ENCODE assay signal across 27 cellular contexts in genomic region chr5:1651250-1651649, GRCh38.
"Had no signal": no experiment of that assay in that cellular context is flagged by ENCODE, and none has a peak within 500 bp of the region (broad histone marks: within the 10 kb centered on the region; RNA-seq: fewer than 3 reads in every experiment).

No MANE protein-coding gene starts in this region.

- H3K4me3 Mint-ChIP-seq: activated CD4-positive, alpha-beta memory T cell treated with anti-CD3 and anti-CD28 coated beads, Interleukin-2, amount 10 ng/mL, durations not matched to agents 7 days and 5 days; activated CD4-positive, alpha-beta T cell treated with anti-CD3 and anti-CD28 coated beads, Interleukin-2, amount 10 ng/mL, durations not matched to agents 7 days and 5 days; activated naive CD8-positive, alpha-beta T cell; activated T-cell treated with anti-CD3 and anti-CD28 coated beads, Interleukin-2, amount 50 U/mL, for 24 hours; activated T-cell treated with anti-CD3 and anti-CD28 coated beads, Interleukin-2, amount 50 U/mL, for 72 hours; effector memory CD8-positive, alpha-beta T cell had no signal

- H3K4me3 ChIP-seq: esophagus muscularis mucosa, gastrocnemius medialis had no signal

- H3K27ac Mint-ChIP-seq: activated CD4-positive, alpha-beta memory T cell treated with anti-CD3 and anti-CD28 coated beads, Interleukin-2, amount 10 ng/mL, durations not matched to agents 7 days and 5 days; activated CD4-positive, alpha-beta T cell treated with anti-CD3 and anti-CD28 coated beads, Interleukin-2, amount 10 ng/mL, durations not matched to agents 7 days and 5 days; activated naive CD8-positive, alpha-beta T cell; activated T-cell treated with anti-CD3 and anti-CD28 coated beads, Interleukin-2, amount 50 U/mL, for 24 hours; activated T-cell treated with anti-CD3 and anti-CD28 coated beads, Interleukin-2, amount 50 U/mL, for 72 hours; effector memory CD8-positive, alpha-beta T cell had no signal

- H3K4me1 ChIP-seq: foreskin keratinocyte, gastrocnemius medialis had no signal

- H3K27ac ChIP-seq: brain microvascular endothelial cell, esophagus muscularis mucosa, foreskin keratinocyte, gastrocnemius medialis had no signal

- DNase-seq: activated CD4-positive, alpha-beta T cell treated with anti-CD3 and anti-CD28 coated beads for 4 hours; activated CD4-positive, alpha-beta T cell treated with anti-CD3 and anti-CD28 coated beads, Interleukin-2, amount 10 ng/mL, durations not matched to agents 7 days and 5 days; activated CD4-positive, alpha-beta T cell treated with anti-CD3 and anti-CD28 coated beads, Interleukin-2, amount 50 U/mL, for 4 hours; activated CD4-positive, CD25-positive, alpha-beta regulatory T cell; activated CD4-positive, CD25-positive, alpha-beta regulatory T cell treated with anti-CD3 and anti-CD28 coated beads, Interleukin-2, amount 50 U/mL, for 72 hours; activated CD8-positive, alpha-beta memory T cell treated with anti-CD3 and anti-CD28 coated beads, Interleukin-2, amount 50 U/mL, for 48 hours; activated gamma-delta T cell; activated naive CD4-positive, alpha-beta T cell; activated naive CD4-positive, alpha-beta T cell treated with anti-CD3 and anti-CD28 coated beads, Interleukin-2, amount 50 U/mL, for 16 hours; activated T-cell treated with anti-CD3 and anti-CD28 coated beads for 4 hours; activated T-cell treated with anti-CD3 and anti-CD28 coated beads, Interleukin-2, amount 50 U/mL, for 72 hours; amniotic stem cell; anterior cingulate cortex; brain microvascular endothelial cell; caudate nucleus; cortex of kidney; dermis blood vessel endothelial cell; effector CD4-positive, alpha-beta T cell; effector memory CD8-positive, alpha-beta T cell; erythroblast; foreskin keratinocyte; gastrocnemius medialis; T-helper 2 cell had no signal

- H3K36me3 Mint-ChIP-seq: activated naive CD8-positive, alpha-beta T cell had no signal

- H3K9me3 Mint-ChIP-seq: activated CD4-positive, alpha-beta memory T cell treated with anti-CD3 and anti-CD28 coated beads, Interleukin-2, amount 10 ng/mL, durations not matched to agents 7 days and 5 days; activated CD4-positive, alpha-beta T cell treated with anti-CD3 and anti-CD28 coated beads, Interleukin-2, amount 10 ng/mL, durations not matched to agents 7 days and 5 days; activated T-cell treated with anti-CD3 and anti-CD28 coated beads, Interleukin-2, amount 50 U/mL, for 24 hours; activated T-cell treated with anti-CD3 and anti-CD28 coated beads, Interleukin-2, amount 50 U/mL, for 72 hours; effector memory CD8-positive, alpha-beta T cell had no signal

- H3K36me3 ChIP-seq: brain microvascular endothelial cell, esophagus muscularis mucosa, gastrocnemius medialis had no signal

- H3K9me3 ChIP-seq: esophagus muscularis mucosa, gastrocnemius medialis had no signal
